ENCODE assay signal across 1 cellular context in genomic region chr13:87274209-87274819, GRCh38.
TF ChIP-seq lines count a peak whose summit lies in the region.

No MANE protein-coding gene starts in this region.

TF ChIP-seq in GM23338, 12 proteins besides CTCF, POLR2A, EP300 and RAD21:
- TF ChIP-seq ZNF462 (CRISPR knock-in tag; IDR thresholded peaks at IDR 0.05): no peak
- no peak for TF ChIP-seq CREB1 (CRISPR knock-in tag; IDR thresholded peaks at IDR 0.05; ENCODE audit: low read depth)
- TF ChIP-seq POLR2AphosphoS5 (IDR thresholded peaks at IDR 0.05; ENCODE audit: low read depth): no peak
- no peak for TF ChIP-seq STAT1 (IDR thresholded peaks at IDR 0.05; ENCODE audit: unreplicated experiment)
- no peak for TF ChIP-seq ETS1 (IDR thresholded peaks at IDR 0.05)
- no peak for TF ChIP-seq NANOG (IDR thresholded peaks at IDR 0.05; ENCODE audit: borderline replicate concordance)
- no peak for TF ChIP-seq JUNB (IDR thresholded peaks at IDR 0.05; ENCODE audit: unreplicated experiment)
- TF ChIP-seq EZH2 (IDR thresholded peaks at IDR 0.05; ENCODE audit: low read depth, unreplicated experiment): no peak
- TF ChIP-seq EZH2phosphoT487 (IDR thresholded peaks at IDR 0.05; ENCODE audit: unreplicated experiment): no peak
- no peak for TF ChIP-seq ZNF114 (CRISPR knock-in tag; IDR thresholded peaks at IDR 0.05)
- TF ChIP-seq REST (IDR thresholded peaks at IDR 0.05; ENCODE audit: unreplicated experiment): no peak
- no peak for TF ChIP-seq ZNF331 (CRISPR knock-in tag; IDR thresholded peaks at IDR 0.05; ENCODE audit: low read depth)
